In the genomic region with DNA sequence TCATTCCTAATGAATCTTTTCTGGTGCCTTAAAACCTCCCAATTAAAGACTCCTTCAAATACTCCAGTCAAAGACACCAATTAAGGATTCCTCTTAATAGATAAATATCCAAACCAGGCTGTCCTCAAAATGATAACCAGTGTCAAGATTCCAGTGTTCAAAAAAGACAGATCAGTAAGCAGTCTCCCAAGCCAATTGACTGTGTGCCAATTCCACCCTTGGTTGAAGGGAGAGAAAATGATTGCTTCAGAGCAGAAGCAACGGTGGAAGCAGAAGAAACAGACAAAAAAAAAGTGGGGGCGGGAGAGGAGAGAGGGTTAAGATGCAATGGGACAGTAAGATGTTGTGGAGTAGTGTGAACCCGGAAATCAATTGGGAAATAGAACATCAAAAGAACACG, we compare ENCODE assay signal across 28 cellular contexts.
"Had no signal": no experiment of that assay in that cellular context is flagged by ENCODE, and none has a peak within 500 bp of the region (broad histone marks: within the 10 kb centered on the region; RNA-seq: fewer than 3 reads in every experiment).

No MANE protein-coding gene starts in this region.

- H3K4me3 ChIP-seq: esophagus squamous epithelium, heart left ventricle, left ventricle myocardium inferior, lung, pancreas, spleen, testis, tibial nerve, upper lobe of right lung, vagina had no signal

- H3K4me3 Mint-ChIP-seq: dendritic cell treated with granulocyte-macrophage colony-stimulating factor and Interleukin-4, amounts not matched to agents 40 ng/mL and 50 ng/mL, for 4 days; effector memory CD8-positive, alpha-beta T cell; naive B cell; nephron; stimulated activated naive B cell treated with anti-CD40 and anti-IgM and Interleukin-4, amounts not matched to agents 10 μg/mL and 1 μg/mL and 100 μg/mL, for 72 hours; stimulated activated naive CD8-positive, alpha-beta T cell treated with anti-CD3 and anti-CD28 coated beads, Interleukin-15, amount 100 ng/mL, for 72 hours had no signal

- H3K27ac ChIP-seq: epithelial cell of prostate, esophagus squamous epithelium, heart left ventricle, left ventricle myocardium inferior, pancreas, spleen, testis, tibial nerve, upper lobe of right lung, vagina had no signal

- H3K9me3 ChIP-seq: esophagus squamous epithelium, left ventricle myocardium inferior, pancreas, spleen, testis, tibial nerve, upper lobe of right lung, vagina had no signal

- H3K9me3 Mint-ChIP-seq: dendritic cell treated with granulocyte-macrophage colony-stimulating factor and Interleukin-4, amounts not matched to agents 40 ng/mL and 50 ng/mL, for 4 days; effector memory CD8-positive, alpha-beta T cell; nephron; stimulated activated naive B cell treated with anti-CD40 and anti-IgM and Interleukin-4, amounts not matched to agents 10 μg/mL and 1 μg/mL and 100 μg/mL, for 72 hours; stimulated activated naive CD8-positive, alpha-beta T cell treated with anti-CD3 and anti-CD28 coated beads, Interleukin-15, amount 100 ng/mL, for 72 hours had no signal

- H3K36me3 Mint-ChIP-seq: naive B cell; stimulated activated naive B cell treated with anti-CD40 and anti-IgM and Interleukin-4, amounts not matched to agents 10 μg/mL and 1 μg/mL and 100 μg/mL, for 72 hours had no signal

- H3K4me1 Mint-ChIP-seq: naive B cell; nephron; stimulated activated naive B cell treated with anti-CD40 and anti-IgM and Interleukin-4, amounts not matched to agents 10 μg/mL and 1 μg/mL and 100 μg/mL, for 72 hours; stimulated activated naive CD8-positive, alpha-beta T cell treated with anti-CD3 and anti-CD28 coated beads, Interleukin-15, amount 100 ng/mL, for 72 hours had no signal

- H3K27ac Mint-ChIP-seq: dendritic cell treated with granulocyte-macrophage colony-stimulating factor and Interleukin-4, amounts not matched to agents 40 ng/mL and 50 ng/mL, for 4 days; effector memory CD8-positive, alpha-beta T cell; naive B cell; progenitor cell of endocrine pancreas; stimulated activated naive B cell treated with anti-CD40 and anti-IgM and Interleukin-4, amounts not matched to agents 10 μg/mL and 1 μg/mL and 100 μg/mL, for 72 hours; stimulated activated naive CD8-positive, alpha-beta T cell treated with anti-CD3 and anti-CD28 coated beads, Interleukin-15, amount 100 ng/mL, for 72 hours had no signal

- H3K36me3 ChIP-seq: esophagus squamous epithelium, heart left ventricle, left ventricle myocardium inferior, pancreas, spleen, tibial nerve, upper lobe of right lung, vagina had no signal

- DNase-seq: effector memory CD8-positive, alpha-beta T cell; esophagus squamous epithelium; foreskin melanocyte; heart left ventricle; hippocampal formation; islet precursor cell; left ventricle myocardium inferior; mesenchymal stem cell; midbrain; naive B cell; occipital lobe; pancreas; right cardiac atrium; spleen; stimulated activated CD4-positive, alpha-beta T cell treated with anti-CD3 and anti-CD28 coated beads, Interleukin-15, amount 100 ng/mL, for 24 hours; stimulated activated CD4-positive, alpha-beta T cell treated with anti-CD3 and anti-CD28 coated beads, Interleukin-1b, Interleukin-23, amount 100 ng/mL, for 48 hours; stimulated activated CD4-positive, alpha-beta T cell treated with anti-CD3 and anti-CD28 coated beads, Interleukin-4, amount 100 ng/mL, for 4 hours; stimulated activated naive B cell treated with anti-CD40 and anti-IgM and Interleukin-4, amounts not matched to agents 10 μg/mL and 1 μg/mL and 100 μg/mL, for 72 hours; stimulated activated naive CD8-positive, alpha-beta T cell treated with anti-CD3 and anti-CD28 coated beads, Interleukin-15, amount 100 ng/mL, for 72 hours; testis; upper lobe of right lung had no signal

- H3K4me1 ChIP-seq: esophagus squamous epithelium, left ventricle myocardium inferior, pancreas, spleen, testis, tibial nerve, upper lobe of right lung, vagina had no signal

- H3K27me3 ChIP-seq: esophagus squamous epithelium, heart left ventricle, testis, tibial nerve, upper lobe of right lung, vagina had no signal

- H3K27me3 Mint-ChIP-seq: dendritic cell treated with granulocyte-macrophage colony-stimulating factor and Interleukin-4, amounts not matched to agents 40 ng/mL and 50 ng/mL, for 4 days; effector memory CD8-positive, alpha-beta T cell; stimulated activated naive CD8-positive, alpha-beta T cell treated with anti-CD3 and anti-CD28 coated beads, Interleukin-15, amount 100 ng/mL, for 72 hours had no signal
